ENCODE assay signal across 1 cellular context in the genomic region with DNA sequence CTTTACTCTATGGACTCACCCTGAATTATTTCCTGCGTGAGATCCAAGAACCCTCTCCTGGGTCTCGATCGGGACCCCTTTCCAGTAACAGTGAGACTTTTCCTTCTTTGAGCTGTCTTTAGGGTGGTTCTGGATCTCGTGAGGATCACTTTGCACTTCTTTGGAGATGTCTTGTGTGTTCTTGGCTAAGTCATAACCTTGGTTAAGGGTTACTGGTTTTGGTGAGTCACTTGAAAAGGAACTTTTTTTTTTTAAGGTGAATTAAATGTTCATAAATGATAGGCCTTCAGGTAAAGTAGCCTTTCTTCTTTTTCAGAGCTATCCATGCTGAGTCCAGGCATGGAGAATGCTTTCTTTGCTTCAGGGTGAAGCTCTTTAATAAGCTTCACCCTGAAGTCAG.
TF ChIP-seq lines count a peak whose summit lies in the region.

No MANE protein-coding gene starts in this region.

TF ChIP-seq in HepG2, 621 proteins besides CTCF, POLR2A, EP300 and RAD21:
- TF ChIP-seq, protein P1, sequence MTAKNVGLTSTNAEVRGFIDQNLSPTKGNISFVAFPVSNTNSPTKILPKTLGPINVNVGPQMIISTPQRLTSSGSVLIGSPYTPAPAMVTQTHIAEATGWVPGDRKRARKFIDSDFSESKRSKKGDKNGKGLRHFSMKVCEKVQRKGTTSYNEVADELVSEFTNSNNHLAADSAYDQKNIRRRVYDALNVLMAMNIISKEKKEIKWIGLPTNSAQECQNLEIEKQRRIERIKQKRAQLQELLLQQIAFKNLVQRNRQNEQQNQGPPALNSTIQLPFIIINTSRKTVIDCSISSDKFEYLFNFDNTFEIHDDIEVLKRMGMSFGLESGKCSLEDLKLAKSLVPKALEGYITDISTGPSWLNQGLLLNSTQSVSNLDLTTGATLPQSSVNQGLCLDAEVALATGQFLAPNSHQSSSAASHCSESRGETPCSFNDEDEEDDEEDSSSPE (CRISPR knock-in tag; IDR thresholded peaks at IDR 0.05) = no peak
- no peak for TF ChIP-seq ZNF768 (CRISPR knock-in tag; IDR thresholded peaks at IDR 0.05)
- TF ChIP-seq ZNF354B (CRISPR knock-in tag; IDR thresholded peaks at IDR 0.05) = no peak
- TF ChIP-seq CHD2 (IDR thresholded peaks at IDR 0.05; ENCODE audit: low read depth, low read length) = no peak
- no peak for TF ChIP-seq ZSCAN21 (CRISPR knock-in tag; IDR thresholded peaks at IDR 0.05; ENCODE audit: borderline replicate concordance)
- TF ChIP-seq, protein P2, sequence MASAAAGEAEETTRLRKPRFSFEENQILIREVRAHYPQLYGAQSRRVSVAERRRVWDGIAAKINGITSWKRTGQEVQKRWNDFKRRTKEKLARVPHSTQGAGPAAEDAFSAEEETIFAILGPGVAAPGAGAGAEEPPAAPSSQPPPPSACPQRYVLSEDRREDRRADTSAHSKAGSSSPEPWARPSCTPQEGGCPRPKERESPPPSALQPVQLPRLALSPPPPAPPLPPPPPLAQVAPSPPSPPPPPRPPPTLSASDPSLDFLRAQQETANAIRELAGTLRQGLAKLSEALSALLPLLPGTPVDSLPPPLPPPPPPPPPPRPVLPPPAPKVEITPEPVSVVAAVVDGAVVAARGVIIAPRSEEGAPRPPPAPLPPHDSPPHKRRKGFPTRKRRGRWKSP (CRISPR knock-in tag; IDR thresholded peaks at IDR 0.05) = no peak
- TF ChIP-seq, protein P3, sequence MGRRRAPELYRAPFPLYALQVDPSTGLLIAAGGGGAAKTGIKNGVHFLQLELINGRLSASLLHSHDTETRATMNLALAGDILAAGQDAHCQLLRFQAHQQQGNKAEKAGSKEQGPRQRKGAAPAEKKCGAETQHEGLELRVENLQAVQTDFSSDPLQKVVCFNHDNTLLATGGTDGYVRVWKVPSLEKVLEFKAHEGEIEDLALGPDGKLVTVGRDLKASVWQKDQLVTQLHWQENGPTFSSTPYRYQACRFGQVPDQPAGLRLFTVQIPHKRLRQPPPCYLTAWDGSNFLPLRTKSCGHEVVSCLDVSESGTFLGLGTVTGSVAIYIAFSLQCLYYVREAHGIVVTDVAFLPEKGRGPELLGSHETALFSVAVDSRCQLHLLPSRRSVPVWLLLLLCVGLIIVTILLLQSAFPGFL (CRISPR knock-in tag; IDR thresholded peaks at IDR 0.05) = no peak
- TF ChIP-seq NR3C1 (CRISPR knock-in tag; IDR thresholded peaks at IDR 0.05) = no peak
- TF ChIP-seq ZNF207 (IDR thresholded peaks at IDR 0.05; ENCODE audit: borderline replicate concordance) = no peak
